ENCODE assay signal across 1 cellular context in genomic region chr20:57129303-57129702, GRCh38.
TF ChIP-seq lines count a peak whose summit lies in the region.

No MANE protein-coding gene starts in this region.

TF ChIP-seq in HepG2, 621 proteins besides CTCF, POLR2A, EP300 and RAD21 (continued from another document):
- peak; percentile 31; the same call in 1 of the 2 replicates for TF ChIP-seq FOXA1 (IDR thresholded peaks at IDR 0.05)
- TF ChIP-seq FOXA1 (CRISPR knock-in tag; IDR thresholded peaks at IDR 0.05): no peak
- TF ChIP-seq ZNF564 (CRISPR knock-in tag; IDR thresholded peaks at IDR 0.05): peak; percentile 21; the same call in 1 of the 2 replicates
